Comparison of ENCODE assay signal across 21 cellular contexts in genomic region chr20:5827098-5827853, GRCh38.
"Had no signal": no experiment of that assay in that cellular context is flagged by ENCODE, and none has a peak within 500 bp of the region (broad histone marks: within the 10 kb centered on the region; RNA-seq: fewer than 3 reads in every experiment).

No MANE protein-coding gene starts in this region.

- H3K79me2 ChIP-seq: parathyroid adenoma had no signal

- H3K4me1 ChIP-seq: parathyroid adenoma, transverse colon, vagina had no signal

- H3K4me3 Mint-ChIP-seq: activated T-helper 1 cell treated with anti-CD3 and anti-CD28 coated beads, Interleukin-12 subunit alpha, Interleukin-12 subunit beta, Interleukin-2, Interleukin-4 antibody, amounts not matched to agents 30 ng/mL and 10 ng/mL and 1 ng/mL, durations not matched to agents 14 hours and 24 hours and 36 hours; brain; natural killer cell treated with Interleukin-12 subunit alpha and Interleukin-12 subunit beta and Interleukin-15 and Interleukin-18, amount 100 ng/mL, for 72 hours had no signal

- H3K27ac Mint-ChIP-seq: activated naive CD4-positive, alpha-beta T cell treated with anti-CD3 and anti-CD28 coated beads, Interleukin-2, amount 50 U/mL, for 72 hours; activated T-helper 1 cell treated with anti-CD3 and anti-CD28 coated beads, Interleukin-12 subunit alpha, Interleukin-12 subunit beta, Interleukin-2, Interleukin-4 antibody, amounts not matched to agents 30 ng/mL and 10 ng/mL and 1 ng/mL, durations not matched to agents 14 hours and 24 hours and 36 hours; brain; natural killer cell treated with Interleukin-12 subunit alpha and Interleukin-12 subunit beta and Interleukin-15 and Interleukin-18, amount 100 ng/mL, for 72 hours had no signal

- H3K9ac ChIP-seq: parathyroid adenoma had no signal

- H3K4me3 ChIP-seq: coronary artery, suprapubic skin, transverse colon, vagina had no signal

- H3K27me3 ChIP-seq: neutrophil, suprapubic skin, transverse colon, vagina had no signal

- H2AFZ ChIP-seq: parathyroid adenoma had no signal

- H3K27ac ChIP-seq: coronary artery, neutrophil, parathyroid adenoma, suprapubic skin, transverse colon, vagina had no signal

- DNase-seq: activated CD4-positive, CD25-positive, alpha-beta regulatory T cell treated with anti-CD3 and anti-CD28 coated beads, Interleukin-2, amount 50 U/mL, for 72 hours; activated gamma-delta T cell treated with Interleukin-2 at 50 U/mL for 16 hours; activated T-cell treated with anti-CD3 and anti-CD28 coated beads for 4 hours; central memory CD4-positive, alpha-beta T cell; erythroblast; kidney glomerular epithelial cell; stimulated activated CD4-positive, alpha-beta T cell treated with anti-CD3 and anti-CD28 coated beads, Interleukin-12 subunit alpha, Interleukin-12 subunit beta, amount 100 ng/mL, for 4 hours; stimulated activated CD4-positive, alpha-beta T cell treated with anti-CD3 and anti-CD28 coated beads, Interleukin-1b, Interleukin-23, amount 100 ng/mL, for 48 hours; stimulated activated CD8-positive, alpha-beta memory T cell treated with anti-CD3 and anti-CD28 coated beads, Interleukin-4, amount 100 ng/mL, for 48 hours; stimulated activated naive CD4-positive, alpha-beta T cell treated with Interleukin-2 at 50 U/mL for 16 hours; transverse colon had no signal

- H3K27me3 Mint-ChIP-seq: brain; natural killer cell treated with Interleukin-12 subunit alpha and Interleukin-12 subunit beta and Interleukin-15 and Interleukin-18, amount 100 ng/mL, for 72 hours had no signal

- H3K9me3 Mint-ChIP-seq: activated naive CD4-positive, alpha-beta T cell treated with anti-CD3 and anti-CD28 coated beads, Interleukin-2, amount 50 U/mL, for 72 hours; activated T-helper 1 cell treated with anti-CD3 and anti-CD28 coated beads, Interleukin-12 subunit alpha, Interleukin-12 subunit beta, Interleukin-2, Interleukin-4 antibody, amounts not matched to agents 30 ng/mL and 10 ng/mL and 1 ng/mL, durations not matched to agents 14 hours and 24 hours and 36 hours; brain; natural killer cell treated with Interleukin-12 subunit alpha and Interleukin-12 subunit beta and Interleukin-15 and Interleukin-18, amount 100 ng/mL, for 72 hours had no signal

- ATAC-seq: activated naive CD4-positive, alpha-beta T cell treated with anti-CD3 and anti-CD28 coated beads, Interleukin-2, amount 50 U/mL, for 72 hours had no signal

- FAIRE-seq: frontal cortex had no signal

- H3K9me3 ChIP-seq: neutrophil, suprapubic skin, transverse colon, vagina had no signal

- H3K36me3 ChIP-seq: neutrophil, suprapubic skin, transverse colon, vagina had no signal
